Comparison of ENCODE assay signal across 14 cellular contexts in the genomic region with DNA sequence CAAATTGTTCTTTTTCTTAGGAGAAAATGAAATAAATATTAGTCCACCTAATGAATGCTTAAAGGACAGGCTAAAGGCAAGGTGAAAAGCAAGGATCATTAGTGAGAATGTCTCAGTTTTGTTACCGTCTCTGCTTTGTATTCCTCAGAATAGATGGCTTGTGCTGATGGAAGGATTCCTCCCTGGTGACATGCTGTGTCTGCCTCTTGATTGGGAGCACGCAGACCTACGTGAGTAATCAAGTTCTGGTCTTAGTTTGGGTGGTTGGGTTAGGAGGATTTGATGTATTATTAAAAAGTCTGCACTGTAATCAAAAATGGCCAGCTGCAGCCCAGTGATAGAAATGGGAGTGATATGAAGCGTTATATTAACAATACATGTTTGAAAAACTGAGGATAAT.
"Had no signal": no experiment of that assay in that cellular context is flagged by ENCODE, and none has a peak within 500 bp of the region (broad histone marks: within the 10 kb centered on the region; RNA-seq: fewer than 3 reads in every experiment).

No MANE protein-coding gene starts in this region.

- H3K4me1 ChIP-seq: heart left ventricle, tibial artery had no signal

- H3K27me3 Mint-ChIP-seq: activated B cell treated with CpG ODN at 0.5 μM for 24 hours had no signal

- H3K4me3 Mint-ChIP-seq: activated B cell treated with CpG ODN at 0.5 μM for 24 hours; activated CD4-positive, alpha-beta memory T cell treated with anti-CD3 and anti-CD28 coated beads, Interleukin-2, amount 10 ng/mL, durations not matched to agents 7 days and 5 days; activated naive CD8-positive, alpha-beta T cell treated with anti-CD3 and anti-CD28 coated beads, Interleukin-2, amount 10 ng/mL, durations not matched to agents 7 days and 5 days; activated T-helper 17 cell treated with anti-CD3 and anti-CD28 coated beads, Interleukin-2, amount 50 U/mL, for 72 hours; natural killer cell had no signal

- FAIRE-seq: frontal cortex had no signal

- H3K36me3 ChIP-seq: heart left ventricle, tibial artery had no signal

- H3K27ac ChIP-seq: coronary artery, heart left ventricle, tibial artery had no signal

- H3K27ac Mint-ChIP-seq: activated B cell treated with CpG ODN at 0.5 μM for 24 hours; activated CD4-positive, alpha-beta memory T cell treated with anti-CD3 and anti-CD28 coated beads, Interleukin-2, amount 10 ng/mL, durations not matched to agents 7 days and 5 days; activated naive CD8-positive, alpha-beta T cell treated with anti-CD3 and anti-CD28 coated beads, Interleukin-2, amount 10 ng/mL, durations not matched to agents 7 days and 5 days; activated T-helper 17 cell treated with anti-CD3 and anti-CD28 coated beads, Interleukin-2, amount 50 U/mL, for 72 hours; natural killer cell had no signal

- DNase-seq: activated B cell treated with CpG ODN at 0.5 μM for 24 hours; activated CD4-positive, alpha-beta memory T cell treated with anti-CD3 and anti-CD28 coated beads, Interleukin-2, amount 10 ng/mL, durations not matched to agents 7 days and 5 days; activated CD4-positive, alpha-beta T cell treated with anti-CD3 and anti-CD28 coated beads for 4 hours; activated naive CD4-positive, alpha-beta T cell treated with Interleukin-2 at 50 U/mL for 16 hours; activated naive CD8-positive, alpha-beta T cell treated with anti-CD3 and anti-CD28 coated beads, Interleukin-2, amount 10 ng/mL, durations not matched to agents 7 days and 5 days; activated T-cell treated with anti-CD3 and anti-CD28 coated beads, Interleukin-2, amount 50 U/mL, for 1 hour; heart left ventricle; natural killer cell; stimulated activated naive CD8-positive, alpha-beta T cell treated with anti-CD3 and anti-CD28 coated beads, Interleukin-15, Interleukin-2, amounts not matched to agents 100 U/mL and 50 U/mL, for 24 hours; substantia nigra; tibial artery had no signal

- H3K27me3 ChIP-seq: tibial artery had no signal

- ATAC-seq: activated T-helper 17 cell treated with anti-CD3 and anti-CD28 coated beads, Interleukin-2, amount 50 U/mL, for 72 hours; heart left ventricle; natural killer cell; stimulated activated naive CD8-positive, alpha-beta T cell treated with anti-CD3 and anti-CD28 coated beads, Interleukin-15, Interleukin-2, amounts not matched to agents 100 U/mL and 50 U/mL, for 24 hours had no signal

- H3K4me1 Mint-ChIP-seq: activated B cell treated with CpG ODN at 0.5 μM for 24 hours; activated CD4-positive, alpha-beta memory T cell treated with anti-CD3 and anti-CD28 coated beads, Interleukin-2, amount 10 ng/mL, durations not matched to agents 7 days and 5 days; activated naive CD8-positive, alpha-beta T cell treated with anti-CD3 and anti-CD28 coated beads, Interleukin-2, amount 10 ng/mL, durations not matched to agents 7 days and 5 days; activated T-helper 17 cell treated with anti-CD3 and anti-CD28 coated beads, Interleukin-2, amount 50 U/mL, for 72 hours; natural killer cell had no signal

- H3K36me3 Mint-ChIP-seq: activated naive CD8-positive, alpha-beta T cell treated with anti-CD3 and anti-CD28 coated beads, Interleukin-2, amount 10 ng/mL, durations not matched to agents 7 days and 5 days; natural killer cell had no signal

- H3K9me3 Mint-ChIP-seq: activated B cell treated with CpG ODN at 0.5 μM for 24 hours; activated CD4-positive, alpha-beta memory T cell treated with anti-CD3 and anti-CD28 coated beads, Interleukin-2, amount 10 ng/mL, durations not matched to agents 7 days and 5 days; activated naive CD8-positive, alpha-beta T cell treated with anti-CD3 and anti-CD28 coated beads, Interleukin-2, amount 10 ng/mL, durations not matched to agents 7 days and 5 days; activated T-helper 17 cell treated with anti-CD3 and anti-CD28 coated beads, Interleukin-2, amount 50 U/mL, for 72 hours; natural killer cell had no signal

- H3K4me3 ChIP-seq: coronary artery, heart left ventricle, tibial artery had no signal

- H3K9me3 ChIP-seq: heart left ventricle, tibial artery had no signal
